Comparison of ENCODE assay signal across 17 cellular contexts in the genomic region with DNA sequence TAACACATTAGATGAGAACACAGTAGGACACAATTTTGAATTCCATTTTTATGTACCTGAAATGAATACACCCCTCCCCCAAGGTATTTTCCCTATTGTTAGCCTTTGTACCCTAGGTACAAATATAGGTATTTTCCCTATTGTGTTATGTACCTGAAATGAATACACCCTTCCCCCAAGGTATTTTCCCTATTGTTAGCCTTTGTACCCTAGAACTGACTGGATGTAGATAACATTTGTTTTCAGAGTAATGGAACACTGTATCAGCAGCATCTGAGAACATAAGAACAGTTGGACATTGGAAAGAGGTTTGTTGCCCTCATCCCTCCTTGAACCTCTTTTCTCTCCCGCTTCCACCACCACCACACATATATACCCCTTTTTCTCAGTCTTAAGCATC. TPM values are rescaled to one million over a fixed set of nuclear protein-coding genes. Genes with fewer than 3 reads are reported as not detected.
DNase-seq lines count a peak whose midpoint lies in the region; ATAC-seq and TF ChIP-seq lines count a peak whose summit lies in the region.
"Had no signal": no experiment of that assay in that cellular context is flagged by ENCODE, and none has a peak within 500 bp of the region (broad histone marks: within the 10 kb centered on the region; RNA-seq: fewer than 3 reads in every experiment).

No MANE protein-coding gene starts in this region.

- no peak overlapping the region for H3K4me3 Mint-ChIP-seq in neural progenitor cell
- H3K4me3 Mint-ChIP-seq: HFFc6 had no signal

- H3K36me3 Mint-ChIP-seq in neural progenitor cell: no peaks in the 10 kb centered on the region

- ATAC-seq in GM18870 (IDR thresholded peaks at IDR 0.05; ENCODE audit: unreplicated experiment): peak; percentile 60
- peak; percentile 66 for ATAC-seq in HG02610 (IDR thresholded peaks at IDR 0.05; ENCODE audit: unreplicated experiment)

- H3K27me3 ChIP-seq in hepatocyte (no peaks in the 10 kb centered on the region), neural progenitor cell (no peaks in the 10 kb centered on the region), tibial artery (no peaks in the 10 kb centered on the region)
- H3K27me3 ChIP-seq: Peyer's patch had no signal

- H3K79me2 ChIP-seq in hepatocyte (no peaks in the 10 kb centered on the region), neural progenitor cell (ENCODE audit: low read depth) (no peaks in the 10 kb centered on the region)

- no peak overlapping the region for H3K9ac ChIP-seq in neural progenitor cell

- H3K27ac ChIP-seq in hepatocyte: peak overlapping the region; percentile 34
- H3K27ac ChIP-seq in neural progenitor cell: peak overlapping the region; percentile 9
- H3K27ac ChIP-seq in tibial artery: no peak overlapping the region
- H3K27ac ChIP-seq: Peyer's patch had no signal

- no peaks in the 10 kb centered on the region for H3K9me3 Mint-ChIP-seq in neural progenitor cell
- H3K9me3 Mint-ChIP-seq: HFFc6 had no signal

- H3K4me1 Mint-ChIP-seq in neural progenitor cell: no peaks in the 10 kb centered on the region

- H3K27me3 Mint-ChIP-seq in neural progenitor cell (ENCODE audit: insufficient read depth, low read depth): no peaks in the 10 kb centered on the region

- intact Hi-C loops in tibial artery (cut with DNase I; ENCODE audit: low total_unique reads): no loop called here

- H4K20me1 ChIP-seq in hepatocyte (ENCODE audit: insufficient read depth, poor library complexity, severe bottlenecking) (no peaks in the 10 kb centered on the region), neural progenitor cell (ENCODE audit: low read depth) (no peaks in the 10 kb centered on the region)

- H2AFZ ChIP-seq in hepatocyte (no peak overlapping the region), neural progenitor cell (replicated peaks) (no peak overlapping the region)

- H3K4me1 ChIP-seq in hepatocyte (ENCODE audit: insufficient read depth) (no peaks in the 10 kb centered on the region), neural progenitor cell (peaks cover 14% of the 10 kb centered on the region), tibial artery (no peaks in the 10 kb centered on the region)
- H3K4me1 ChIP-seq: Peyer's patch had no signal

- H3K4me3 ChIP-seq in hepatocyte (no peak overlapping the region), neural progenitor cell (no peak overlapping the region), tibial artery (no peak overlapping the region)
- H3K4me3 ChIP-seq: Peyer's patch had no signal

- DNase-seq in hepatocyte (ENCODE audit: low spot score): peak; percentile 8
- DNase-seq in neural progenitor cell (ENCODE audit: low spot score): no peak
- DNase-seq in DMS 273 (lab: John Stamatoyannopoulos, UW; ENCODE audit: unreplicated experiment): no peak
- DNase-seq in NCI-H2227 (lab: John Stamatoyannopoulos, UW; ENCODE audit: unreplicated experiment): no peak
- DNase-seq in NCI-H524 (lab: John Stamatoyannopoulos, UW): no peak
- DNase-seq in tibial artery: no peak
- DNase-seq: DMS153, EL, HFFc6, Karpas-422, NCI-H187 treated with DMSO at 0.1 percent for 48 hours, NCI-H2171 treated with DMSO at 0.1 percent for 48 hours, NCI-H510A, Peyer's patch, SHP77 had no signal

- no peak overlapping the region for H3K27ac Mint-ChIP-seq in neural progenitor cell
- H3K27ac Mint-ChIP-seq: HFFc6 had no signal

- H3K9me3 ChIP-seq in hepatocyte (ENCODE audit: low read depth) (no peaks in the 10 kb centered on the region), neural progenitor cell (ENCODE audit: low read depth) (peaks cover 3% of the 10 kb centered on the region), tibial artery (no peaks in the 10 kb centered on the region)
- H3K9me3 ChIP-seq: Peyer's patch had no signal

- TF ChIP-seq CTCF in hepatocyte (IDR thresholded peaks at IDR 0.05; ENCODE audit: poor library complexity) (no peak), neural progenitor cell (IDR thresholded peaks at IDR 0.05) (no peak), tibial artery (IDR thresholded peaks at IDR 0.05) (no peak)

- H3K36me3 ChIP-seq in hepatocyte (replicated peaks; ENCODE audit: insufficient read depth, low read depth): no peaks in the 10 kb centered on the region
- H3K36me3 ChIP-seq in neural progenitor cell: no peaks in the 10 kb centered on the region
- H3K36me3 ChIP-seq in tibial artery: peaks cover 0 to 8% (median 4%) of the 10 kb centered on the region in 3 donors
- H3K36me3 ChIP-seq: Peyer's patch had no signal

- H3K4me2 ChIP-seq in hepatocyte (no peak overlapping the region), neural progenitor cell (no peak overlapping the region)

- no peaks in the 10 kb centered on the region for H3K9me2 ChIP-seq in hepatocyte (replicated peaks; ENCODE audit: insufficient read depth)

- peaks cover 13% of the 10 kb centered on the region for H3F3A ChIP-seq in neural progenitor cell (ENCODE audit: low read depth)

- WGBS in hepatocyte (ENCODE audit: low lambda C conversion rate, missing lambda C conversion rate): 60% methylated on average over 1 of the region's 1 CpG

RNA-seq across cellular contexts. Expression of a gene that starts 37.6 kb away (rescaled TPM):
- total RNA-seq in hepatocyte (40.2 and 45.5 TPM in 2 replicates), neural progenitor cell (ENCODE audit: low replicate concordance) (29.9 and 42.3 TPM in 2 replicates)
- polyA plus RNA-seq in hepatocyte: 45.5 and 51.3 TPM in 2 replicates

Comparison
In these comparisons a context has a peak if more than half of its experiments do, and no peak if none do; other contexts are left out.
1. H3K27ac ChIP-seq: peak in hepatocyte (single experiment) and neural progenitor cell (single experiment); none in tibial artery (0 of 2).